In the genomic region with DNA sequence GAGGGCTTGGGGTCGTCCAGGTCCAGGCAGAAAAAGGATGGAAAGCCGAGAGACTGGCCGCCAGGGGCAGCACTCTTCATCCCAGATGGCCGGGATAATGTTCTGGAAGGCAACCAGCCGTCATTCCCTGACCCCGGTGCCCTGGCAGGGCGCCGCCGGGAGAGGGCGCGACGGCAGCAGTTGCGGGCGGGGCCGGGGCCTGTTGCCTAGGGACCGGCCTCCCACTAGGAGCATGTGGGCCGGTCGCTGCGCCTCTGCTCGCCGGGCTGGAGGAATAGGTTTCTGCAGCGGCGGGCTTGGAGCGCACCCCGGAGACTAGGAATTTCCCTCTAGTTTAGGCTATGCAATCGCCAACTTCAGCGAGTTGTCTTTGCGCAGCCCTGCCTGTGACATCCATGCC, we compare ENCODE assay signal across 10 cellular contexts. TPM values are rescaled to one million over a fixed set of nuclear protein-coding genes. Genes with fewer than 3 reads are reported as not detected.
A peak's percentile ranks its signal among the peaks of the same experiment; 100 is the strongest.
DNase-seq lines count a peak whose midpoint lies in the region; ATAC-seq, FAIRE-seq and TF ChIP-seq lines count a peak whose summit lies in the region.
"Had no signal": no experiment of that assay in that cellular context is flagged by ENCODE, and none has a peak within 500 bp of the region (broad histone marks: within the 10 kb centered on the region; RNA-seq: fewer than 3 reads in every experiment).

No MANE protein-coding gene starts in this region.

- H3K4me2 ChIP-seq in GM23338: peak overlapping the region; percentile 69
- no peak overlapping the region for H3K4me2 ChIP-seq in K562 (ENCODE audit: insufficient read depth, low read length)

- TF ChIP-seq CTCF in GM23338 (conservative IDR thresholded peaks at IDR 0.05; ENCODE audit: low read depth in 2 of 2) (peak; percentile 79 to 95), K562 (IDR thresholded peaks at IDR 0.05 in 2 of 3, conservative IDR thresholded peaks at IDR 0.05 in 1 of 3; ENCODE audit: insufficient read depth in 2 of 3, low read depth in 1 of 3, low read length in 3 of 3) (peak; percentile 88 to 97 (median 93))

- in situ Hi-C loops in K562 (cut with MboI): no loop called here

- POLR2A ChIA-PET in K562 (lab: Yijun Ruan, JAX): interaction anchor here (0.6 kb wide), 1 partner anchor 197 kb away, joined by 3 read pairs; no protein-coding TSS in a partner anchor

- peak in 1 of 2 experiments; percentile 55; a peak in 2 of 4 replicates for TF ChIP-seq RAD21 in K562 (CRISPR knock-in tag; conservative IDR thresholded peaks at IDR 0.05 in 1 of 2, IDR thresholded peaks at IDR 0.05 in 1 of 2)

- WGBS in K562 (ENCODE audit: insufficient coverage, low coverage, missing lambda C conversion rate): 13% methylated on average over 26 of the region's 28 CpGs

- no peaks in the 10 kb centered on the region; the same call in 2 of the 3 replicates for H3K9me3 Mint-ChIP-seq in GM23338
- H3K9me3 Mint-ChIP-seq in effector memory CD8-positive, alpha-beta T cell: no peaks in the 10 kb centered on the region
- H3K9me3 Mint-ChIP-seq: IgD-negative memory B cell had no signal

- peaks cover 4% of the 10 kb centered on the region; the same call in 1 of the 2 replicates for H3F3A ChIP-seq in GM23338 (replicated peaks; ENCODE audit: low read depth)

- H3K36me3 ChIP-seq in GM23338 (ENCODE audit: insufficient read depth) (no peaks in the 10 kb centered on the region), K562 (ENCODE audit: control insufficient read depth, insufficient read depth, low read length) (no peaks in the 10 kb centered on the region), iPS-20b (ENCODE audit: insufficient read depth, low read depth, low read length) (no peaks in the 10 kb centered on the region), skeletal muscle tissue (ENCODE audit: control insufficient read depth in 3 of 3, insufficient read depth in 3 of 3, low read length in 3 of 3) (no peaks in the 10 kb centered on the region)

- no peak overlapping the region for H3K27ac ChIP-seq in GM23338 (ENCODE audit: low read depth)
- no peak overlapping the region for H3K27ac ChIP-seq in K562 (ENCODE audit: extremely low read depth, low read depth, low read length)
- H3K27ac ChIP-seq in iPS-20b (ENCODE audit: low read length): no peak overlapping the region
- no peak overlapping the region for H3K27ac ChIP-seq in skeletal muscle tissue (ENCODE audit: low read depth, low read length)
- H3K27ac ChIP-seq: epithelial cell of prostate had no signal

- H2AFZ ChIP-seq in GM23338: peak overlapping the region; percentile 96
- no peak overlapping the region for H2AFZ ChIP-seq in K562 (ENCODE audit: low read depth, low read length)

- CTCF ChIA-PET in K562 (lab: Yijun Ruan, JAX; ENCODE audit: low intra/inter-chr PET ratio): no interaction called here

- H3K9me1 ChIP-seq in K562 (ENCODE audit: control insufficient read depth, insufficient read depth, low read length): no peaks in the 10 kb centered on the region

- no peak overlapping the region for H3K9ac ChIP-seq in K562 (ENCODE audit: insufficient read depth in 1 of 2, low read depth in 2 of 2, low read length in 2 of 2)
- H3K9ac ChIP-seq in iPS-20b (ENCODE audit: low read depth, low read length): no peak overlapping the region
- H3K9ac ChIP-seq in skeletal muscle tissue (ENCODE audit: low read depth in 1 of 3, low read length in 3 of 3): no peak overlapping the region

- H3K9me2 ChIP-seq in GM23338 (ENCODE audit: insufficient read depth): no peaks in the 10 kb centered on the region

- no peak for TF ChIP-seq EP300 in K562 (IDR thresholded peaks at IDR 0.05; ENCODE audit: low read length)

- H3K27me3 Mint-ChIP-seq in GM23338 (ENCODE audit: insufficient read depth, low read depth, poor library complexity): peaks cover 23% of the 10 kb centered on the region
- H3K27me3 Mint-ChIP-seq in effector memory CD8-positive, alpha-beta T cell: peaks cover 0 to 8% of the 10 kb centered on the region in 2 donors

- ATAC-seq in GM23338 (peak; percentile 97), K562 (peak; percentile 98), HG03521 (IDR thresholded peaks at IDR 0.05; ENCODE audit: unreplicated experiment) (no peak), HG02642 (IDR thresholded peaks at IDR 0.05; ENCODE audit: poor library complexity, unreplicated experiment) (no peak)
- no peak for ATAC-seq in effector memory CD8-positive, alpha-beta T cell (replicated peaks)

- H4K20me1 ChIP-seq in GM23338 (replicated peaks; ENCODE audit: insufficient read depth) (no peaks in the 10 kb centered on the region), K562 (replicated peaks; ENCODE audit: control insufficient read depth, insufficient read depth, low read length) (no peaks in the 10 kb centered on the region)

- no peak for TF ChIP-seq POLR2A in K562 (conservative IDR thresholded peaks at IDR 0.05)

- FAIRE-seq in K562 (lab: Jason Lieb, UNC): peak; percentile 19

- H3K9me3 ChIP-seq in K562 (replicated peaks; ENCODE audit: control insufficient read depth, insufficient read depth, low read depth, low read length) (no peaks in the 10 kb centered on the region), iPS-20b (ENCODE audit: insufficient read depth, low read depth, low read length) (no peaks in the 10 kb centered on the region), skeletal muscle tissue (ENCODE audit: control insufficient read depth in 3 of 3, low read length in 3 of 3) (no peaks in the 10 kb centered on the region)

- peaks cover 14% of the 10 kb centered on the region for H3K4me1 Mint-ChIP-seq in GM23338
- H3K4me1 Mint-ChIP-seq in effector memory CD8-positive, alpha-beta T cell (ENCODE audit: low read depth in 2 of 2): peaks cover 2 to 5% of the 10 kb centered on the region in 2 donors

- H3K36me3 Mint-ChIP-seq in GM23338 (ENCODE audit: low read depth): no peaks in the 10 kb centered on the region
- H3K36me3 Mint-ChIP-seq in effector memory CD8-positive, alpha-beta T cell (ENCODE audit: insufficient read depth): no peaks in the 10 kb centered on the region
- H3K36me3 Mint-ChIP-seq: IgD-negative memory B cell had no signal

- DNase-seq in GM23338 (ENCODE audit: low spot score) (peak; percentile 97), K562 (ENCODE audit: extremely low read depth in 1 of 4, low spot score in 3 of 4) (peak; percentile 69 to 94 (median 89)), NCI-H446 treated with DMSO at 0.1 percent for 48 hours (lab: John Stamatoyannopoulos, UW) (no peak)
- DNase-seq in effector memory CD8-positive, alpha-beta T cell: no peak

- H3K4me1 ChIP-seq in GM23338 (ENCODE audit: insufficient read depth) (peaks cover 8% of the 10 kb centered on the region), K562 (replicated peaks in 1 of 2; ENCODE audit: control insufficient read depth in 2 of 2, insufficient read depth in 2 of 2, low read length in 2 of 2) (peaks cover 0 to 9% of the 10 kb centered on the region in 2 experiments; a peak in 2 of 5 replicates), iPS-20b (ENCODE audit: insufficient read depth, low read length) (peaks cover 4% of the 10 kb centered on the region; the same call in 1 of the 2 replicates), skeletal muscle tissue (ENCODE audit: control insufficient read depth in 3 of 3, insufficient read depth in 3 of 3, low read length in 3 of 3) (peaks cover 0 to 7% (median 6%) of the 10 kb centered on the region in 3 donors)

- H3K27ac Mint-ChIP-seq in GM23338: no peak overlapping the region
- H3K27ac Mint-ChIP-seq in effector memory CD8-positive, alpha-beta T cell: no peak overlapping the region
- H3K27ac Mint-ChIP-seq: IgD-negative memory B cell had no signal

- no TSS peak for BruUV-seq in K562 (replicated peaks; lab: Mats Ljungman, UMichigan)

- H3K27me3 ChIP-seq in GM23338 (ENCODE audit: insufficient read depth) (no peaks in the 10 kb centered on the region), K562 (ENCODE audit: control insufficient read depth in 2 of 2, insufficient read depth in 2 of 2, low read length in 2 of 2) (peaks cover 16 to 61% of the 10 kb centered on the region in 2 experiments; a peak in 4 of 5 replicates), iPS-20b (ENCODE audit: insufficient read depth, low read length) (peaks cover 8% of the 10 kb centered on the region), skeletal muscle tissue (ENCODE audit: control insufficient read depth in 3 of 3, insufficient read depth in 3 of 3, low read length in 3 of 3) (peaks cover 0 to 6% (median 0%) of the 10 kb centered on the region in 3 donors)

- H3K4me3 Mint-ChIP-seq in GM23338: peak overlapping the region; percentile 25; the same call in 1 of the 3 replicates
- H3K4me3 Mint-ChIP-seq in effector memory CD8-positive, alpha-beta T cell: no peak overlapping the region
- H3K4me3 Mint-ChIP-seq: IgD-negative memory B cell had no signal

- H3K4me3 ChIP-seq in GM23338: 0 out of 2 replicates have a peak overlapping the region, but pooled peaks have one; percentile 19
- H3K4me3 ChIP-seq in K562: no peak overlapping the region
- peak overlapping the region; percentile 15; the same call in 1 of the 2 replicates for H3K4me3 ChIP-seq in iPS-20b (ENCODE audit: low read length)
- peak overlapping the region in 2 of 3 donors; percentile 13 to 48 for H3K4me3 ChIP-seq in skeletal muscle tissue (ENCODE audit: low read length in 3 of 3)

- no peaks in the 10 kb centered on the region for H3K79me2 ChIP-seq in GM23338 (replicated peaks; ENCODE audit: insufficient read depth)
- H3K79me2 ChIP-seq in K562 (ENCODE audit: control insufficient read depth, insufficient read depth, low read length): no peaks in the 10 kb centered on the region

- intact Hi-C loops in K562 (cut with micrococcal nuclease): no loop called here

RNA-seq across cellular contexts. Expression of gene DMRTB1, which starts 11.0 kb away (rescaled TPM):
- 1.2 TPM in 1 of 2 replicates, not detected in the other for total RNA-seq in GM23338 (2014; rRNA removed; shearing (Covaris generic))
- polyA plus RNA-seq in GM23338 (2016; fragmentation: Nextera tagmentation; extraction: Ambion mirVana) (0.27 and 0.49 TPM in 2 replicates), K562 (2011; rRNA removed) (not detected in 2 replicates), K562 (2014; fragmentation: Illumina TruSeq; extraction: Trizol) (0.12 and 0.16 TPM in 2 replicates), K562 (2014; fragmentation: Nextera tagmentation; extraction: Ambion mirVana) (under 1 TPM; 0.06 TPM), K562 (2014; rRNA removed) (0.09 and 0.27 TPM in 2 replicates)
- not detected in 2 replicates for total RNA-seq in K562 (2011; cell fraction: chromatin; rRNA removed; ENCODE audit: low replicate concordance)
- total RNA-seq in K562 (2011; cell fraction: nucleolus; rRNA removed): not detected in 2 replicates
- total RNA-seq in K562 (2011; cell fraction: nucleoplasm; rRNA removed): not detected in 2 replicates
- total RNA-seq in K562 (2014; rRNA removed) (0.20 and 0.27 TPM in 2 replicates), K562 (2014; rRNA removed; fragmentation: Illumina TruSeq; extraction: Trizol) (0.13 TPM in 1 of 2 replicates, not detected in the other), K562 (2015; rRNA removed; fragmentation: Illumina TruSeq; extraction: Trizol) (0.11 TPM in 1 of 2 replicates, not detected in the other), K562 (2021) (0.11 and 0.35 TPM in 2 replicates), skeletal muscle tissue (not detected)
- 0.07 TPM in 1 of 2 replicates, not detected in the other for polyA plus RNA-seq in K562 (2011; cell fraction: cytosol; rRNA removed)
- polyA plus RNA-seq in K562 (2011; cell fraction: nucleus; rRNA removed): not detected in 2 replicates
- 0.10 and 0.28 TPM in 2 replicates for polyA plus RNA-seq in K562 (2012)
- not detected in 2 replicates for polyA minus RNA-seq in K562 (2011; rRNA and poly(A)+ RNA removed)
- polyA minus RNA-seq in K562 (2011; cell fraction: cytosol; rRNA and poly(A)+ RNA removed): not detected in 2 replicates
- polyA minus RNA-seq in K562 (2011; cell fraction: nucleus; rRNA and poly(A)+ RNA removed): not detected in 2 replicates
- polyA plus RNA-seq: IgD-negative memory B cell had no signal

Comparison
In these comparisons a context has a peak if more than half of its experiments do, and no peak if none do; other contexts are left out.
1. ATAC-seq: peak in GM23338 (single experiment) and K562 (single experiment); none in HG03521 (single experiment), HG02642 (single experiment) and effector memory CD8-positive, alpha-beta T cell (single experiment).
2. DNase-seq: peak in GM23338 (single experiment) and K562 (4 of 4); none in effector memory CD8-positive, alpha-beta T cell (0 of 3) and NCI-H446 treated with DMSO at 0.1 percent for 48 hours (single experiment).